1 cellular context compared by ENCODE assay signal in genomic region chr2:176158855-176159677, GRCh38.
TF ChIP-seq lines count a peak whose summit lies in the region.

No MANE protein-coding gene starts in this region.

TF ChIP-seq in SK-N-SH, 30 proteins besides CTCF, POLR2A, EP300 and RAD21:
- no peak for TF ChIP-seq USF1 (IDR thresholded peaks at IDR 0.05; ENCODE audit: borderline replicate concordance, low read depth)
- TF ChIP-seq RFX5 (IDR thresholded peaks at IDR 0.05; ENCODE audit: low read length): no peak
- no peak for TF ChIP-seq TCF12 (IDR thresholded peaks at IDR 0.05)
- no peak for TF ChIP-seq MEF2A (IDR thresholded peaks at IDR 0.05; ENCODE audit: borderline replicate concordance, low read depth)
- TF ChIP-seq ZBTB33 (IDR thresholded peaks at IDR 0.05; ENCODE audit: borderline replicate concordance, low read depth): no peak
- no peak for TF ChIP-seq CHD2 (IDR thresholded peaks at IDR 0.05; ENCODE audit: low read length, partially characterized antibody)
- no peak for TF ChIP-seq MXI1 (IDR thresholded peaks at IDR 0.05; ENCODE audit: low read depth, low read length)
- TF ChIP-seq RCOR1 (IDR thresholded peaks at IDR 0.05; ENCODE audit: low read length): no peak
- TF ChIP-seq EZH2phosphoT487 (IDR thresholded peaks at IDR 0.05; ENCODE audit: borderline replicate concordance, low read depth): no peak
- no peak for TF ChIP-seq POLR2AphosphoS5 (IDR thresholded peaks at IDR 0.05; ENCODE audit: low read depth, low read length)
- TF ChIP-seq SIN3A (IDR thresholded peaks at IDR 0.05; ENCODE audit: borderline replicate concordance, low read depth, low read length): no peak
- TF ChIP-seq ELF1 (IDR thresholded peaks at IDR 0.05): no peak
- no peak for TF ChIP-seq FOXJ3 (CRISPR knock-in tag; IDR thresholded peaks at IDR 0.05)
- no peak for TF ChIP-seq SMC3 (IDR thresholded peaks at IDR 0.05; ENCODE audit: low read depth, low read length)
- no peak for TF ChIP-seq FOSL2 (IDR thresholded peaks at IDR 0.05; ENCODE audit: borderline replicate concordance, low read depth)
- no peak for TF ChIP-seq TEAD4 (IDR thresholded peaks at IDR 0.05; ENCODE audit: borderline replicate concordance, insufficient read depth)
- no peak for TF ChIP-seq MAX (IDR thresholded peaks at IDR 0.05; ENCODE audit: low read depth)
